In genomic region chr15:99480223-99480810, GRCh38 we compare ENCODE assay signal across 1 cellular context.
TF ChIP-seq lines count a peak whose summit lies in the region.

No MANE protein-coding gene starts in this region.

TF ChIP-seq in IMR-90, 13 proteins besides CTCF, POLR2A, EP300 and RAD21 (continued from another document):
- TF ChIP-seq FOS (IDR thresholded peaks at IDR 0.05; ENCODE audit: low read depth, low read length) (no peak), USF2 (IDR thresholded peaks at IDR 0.05; ENCODE audit: low read depth, low read length) (no peak), NFE2L2 (IDR thresholded peaks at IDR 0.05; ENCODE audit: low read depth, low read length) (0 out of 2 replicates have a peak, but pooled peaks have one; percentile 8)
TF ChIP-seq in IMR-90: peak in this region for 1.
